8 cellular contexts compared by ENCODE assay signal in genomic region chr10:45000138-45000763, GRCh38. TPM values are rescaled to one million over a fixed set of nuclear protein-coding genes. Genes with fewer than 3 reads are reported as not detected.
DNase-seq lines count a peak whose midpoint lies in the region; ATAC-seq and TF ChIP-seq lines count a peak whose summit lies in the region.

No MANE protein-coding gene starts in this region.

- DNase-seq in activated CD4-positive, alpha-beta T cell treated with anti-CD3 and anti-CD28 coated beads for 36 hours, result no peak
- DNase-seq in activated CD4-positive, alpha-beta T cell treated with anti-CD3 and anti-CD28 coated beads for 4 hours, result no peak
- DNase-seq in T-helper 17 cell, result no peak
- peak; percentile 97 for DNase-seq in fibroblast of mammary gland (ENCODE audit: low read depth)
- no peak for DNase-seq in omental fat pad (ENCODE audit: low spot score)
- no peak for DNase-seq in SW 1271 (lab: John Stamatoyannopoulos, UW)
- DNase-seq in activated CD4-positive, alpha-beta T cell treated with anti-CD3 and anti-CD28 coated beads for 48 hours, result no peak
- no peak for DNase-seq in amniotic stem cell (lab: John Stamatoyannopoulos, UW)

- H3K4me1 Mint-ChIP-seq in activated CD4-positive, alpha-beta T cell treated with anti-CD3 and anti-CD28 coated beads for 36 hours, result peaks cover 30% of the 10 kb centered on the region
- peaks cover 10% of the 10 kb centered on the region for H3K4me1 Mint-ChIP-seq in T-helper 17 cell

- H3K4me3 Mint-ChIP-seq in activated CD4-positive, alpha-beta T cell treated with anti-CD3 and anti-CD28 coated beads for 36 hours, result peak overlapping the region; percentile 84
- H3K4me3 Mint-ChIP-seq in T-helper 17 cell, result peak overlapping the region; percentile 82

- no peak for ATAC-seq in activated CD4-positive, alpha-beta T cell treated with anti-CD3 and anti-CD28 coated beads for 36 hours
- ATAC-seq in T-helper 17 cell (no peak), omental fat pad (ENCODE audit: low FRiP score) (peak; percentile 35)

- CTCF ChIA-PET in activated CD4-positive, alpha-beta T cell treated with anti-CD3 and anti-CD28 coated beads for 36 hours (lab: Charles Lee), result interaction anchor here (0.8 to 1.6 kb wide), 2 partner anchors 25 to 1390 kb away, joined by 3 to 4 read pairs; no protein-coding TSS in a partner anchor

- POLR2A ChIA-PET in activated CD4-positive, alpha-beta T cell treated with anti-CD3 and anti-CD28 coated beads for 36 hours (lab: Charles Lee), result interaction anchor here (0.7 kb wide), 1 partner anchor 134 kb away, joined by 3 read pairs; no protein-coding TSS in a partner anchor

- no peaks in the 10 kb centered on the region for H3K9me3 ChIP-seq in T-helper 17 cell (ENCODE audit: control insufficient read depth, low read length, poor library complexity, severe bottlenecking)

- peaks cover 18% of the 10 kb centered on the region for H3K9me3 Mint-ChIP-seq in activated CD4-positive, alpha-beta T cell treated with anti-CD3 and anti-CD28 coated beads for 36 hours (ENCODE audit: low read depth)

- no peaks in the 10 kb centered on the region for H3K27me3 Mint-ChIP-seq in activated CD4-positive, alpha-beta T cell treated with anti-CD3 and anti-CD28 coated beads for 36 hours
- H3K27me3 Mint-ChIP-seq in T-helper 17 cell, result no peaks in the 10 kb centered on the region

- H3K36me3 Mint-ChIP-seq in activated CD4-positive, alpha-beta T cell treated with anti-CD3 and anti-CD28 coated beads for 36 hours (ENCODE audit: low read depth), result peaks cover 38% of the 10 kb centered on the region
- peaks cover 2% of the 10 kb centered on the region for H3K36me3 Mint-ChIP-seq in T-helper 17 cell (ENCODE audit: low read depth)

- intact Hi-C loops in activated CD4-positive, alpha-beta T cell treated with anti-CD3 and anti-CD28 coated beads for 36 hours (cut with DNase I, micrococcal nuclease), result loop anchor here (1.0 to 10.0 kb wide), 6 partner anchors 25 to 995 kb away; partner anchors contain the start of gene RASSF4 (in 2 of the 2)

- TF ChIP-seq CTCF in fibroblast of mammary gland (conservative IDR thresholded peaks at IDR 0.05; ENCODE audit: control insufficient read depth, insufficient read depth, low read depth, low read length), result no peak
- TF ChIP-seq CTCF in omental fat pad (IDR thresholded peaks at IDR 0.05), result no peak

- H3K4me3 ChIP-seq in fibroblast of mammary gland (ENCODE audit: control insufficient read depth, low read depth, low read length), result peak overlapping the region; percentile 42

- peak overlapping the region; percentile 89 for H3K27ac Mint-ChIP-seq in activated CD4-positive, alpha-beta T cell treated with anti-CD3 and anti-CD28 coated beads for 36 hours
- H3K27ac Mint-ChIP-seq in T-helper 17 cell, result peak overlapping the region; percentile 67

RNA-seq across cellular contexts. Expression of gene ZNF22, which starts 0.5 kb away (rescaled TPM):
- 10 to 100 TPM; 18.8 to 21.6 TPM for total RNA-seq in activated CD4-positive, alpha-beta T cell treated with anti-CD3 and anti-CD28 coated beads for 36 hours
- total RNA-seq in T-helper 17 cell (10 to 100 TPM; 12.1 to 12.5 TPM), omental fat pad (10 to 100 TPM; 25.9 to 51.7 (median 37.7) TPM)

RNA-seq across cellular contexts. Expression of gene DEPP1, which starts 21.6 kb away (rescaled TPM):
- total RNA-seq in activated CD4-positive, alpha-beta T cell treated with anti-CD3 and anti-CD28 coated beads for 36 hours, result under 1 TPM; 0.28 to 0.34 TPM
- total RNA-seq in T-helper 17 cell (1 to 10 TPM in 1 of 2 donors, under 1 TPM in 1; 0.27 to 1.4 TPM), omental fat pad (100 to 1,000 TPM; 181 to 740 (median 276) TPM)

RNA-seq across cellular contexts. Expression of gene RASSF4, which starts 40.6 kb away (rescaled TPM):
- total RNA-seq in activated CD4-positive, alpha-beta T cell treated with anti-CD3 and anti-CD28 coated beads for 36 hours, result 1 to 10 TPM; 1.0 to 1.3 TPM
- 1 to 10 TPM; 1.5 to 2.9 TPM for total RNA-seq in T-helper 17 cell
- total RNA-seq in omental fat pad, result 100 to 1,000 TPM in 3 of 4 donors, 10 to 100 TPM in 1; 75.1 to 229 (median 142) TPM

Comparison
In these comparisons a context has a peak if more than half of its experiments do, and no peak if none do; other contexts are left out.
1. RNA of gene DEPP1, which starts 21.6 kb away (total RNA-seq): 181 to 740 TPM in omental fat pad; 0.27 to 1.4 TPM in T-helper 17 cell and 0.28 to 0.34 TPM in activated CD4-positive, alpha-beta T cell treated with anti-CD3 and anti-CD28 coated beads for 36 hours; every median in the first group is over 10 times any median in the second.
2. RNA of gene RASSF4, which starts 40.6 kb away (total RNA-seq): 75.1 to 229 TPM in omental fat pad; 1.5 to 2.9 TPM in T-helper 17 cell and 1.0 to 1.3 TPM in activated CD4-positive, alpha-beta T cell treated with anti-CD3 and anti-CD28 coated beads for 36 hours; every median in the first group is over 10 times any median in the second.